ENCODE assay signal across 1 cellular context in the genomic region with DNA sequence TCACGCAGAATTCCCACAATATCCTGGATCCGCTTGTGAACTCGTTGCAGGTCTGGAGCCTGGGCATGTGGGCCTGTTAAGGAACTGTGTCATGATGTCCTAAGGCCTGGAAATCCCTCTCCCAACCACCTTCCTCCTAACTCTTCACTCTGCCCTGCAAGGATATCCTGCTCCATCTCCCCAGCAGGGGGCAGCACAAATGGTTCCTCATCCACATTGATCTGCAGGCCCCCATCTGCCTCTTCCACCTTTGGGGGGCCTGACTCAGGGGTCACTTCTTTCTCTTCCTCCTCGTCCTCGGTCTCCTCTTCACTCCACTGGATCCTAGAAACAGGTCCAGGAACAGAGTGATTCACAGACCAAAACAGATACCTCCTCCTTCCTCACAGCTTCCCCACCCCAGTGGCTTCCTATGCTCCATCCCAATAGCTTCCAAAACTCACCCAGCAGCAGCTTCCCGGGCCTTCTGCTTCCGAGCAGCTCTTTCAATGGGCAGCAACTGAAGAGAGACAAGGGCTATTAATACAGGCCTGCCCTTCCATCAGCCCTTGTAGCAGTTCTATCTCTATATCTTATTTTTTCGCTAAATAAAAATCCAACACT.
TF ChIP-seq lines count a peak whose summit lies in the region.

No MANE protein-coding gene starts in this region.

TF ChIP-seq in H1, 55 proteins besides CTCF, POLR2A, EP300 and RAD21:
- TF ChIP-seq KDM4A (IDR thresholded peaks at IDR 0.05; ENCODE audit: low read depth, low read length, severe bottlenecking), result no peak
- TF ChIP-seq USF2 (IDR thresholded peaks at IDR 0.05; ENCODE audit: low read length), result no peak
- no peak for TF ChIP-seq HDAC6 (IDR thresholded peaks at IDR 0.05; ENCODE audit: low read depth, low read length)
- TF ChIP-seq BCL11A (IDR thresholded peaks at IDR 0.05; ENCODE audit: low read depth in 2 of 2, low read length in 2 of 2), result no peak
- TF ChIP-seq GABPA (IDR thresholded peaks at IDR 0.05; ENCODE audit: borderline replicate concordance, insufficient read depth, low read length), result no peak
- TF ChIP-seq, protein P1, sequence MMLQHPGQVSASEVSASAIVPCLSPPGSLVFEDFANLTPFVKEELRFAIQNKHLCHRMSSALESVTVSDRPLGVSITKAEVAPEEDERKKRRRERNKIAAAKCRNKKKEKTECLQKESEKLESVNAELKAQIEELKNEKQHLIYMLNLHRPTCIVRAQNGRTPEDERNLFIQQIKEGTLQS (IDR thresholded peaks at IDR 0.05; ENCODE audit: insufficient read depth, low read depth, low read length), result no peak
- TF ChIP-seq BRCA1 (IDR thresholded peaks at IDR 0.05; ENCODE audit: low read depth, low read length), result no peak
- TF ChIP-seq NANOG (IDR thresholded peaks at IDR 0.05; ENCODE audit: insufficient read depth, low read depth, low read length, poor library complexity, severe bottlenecking), result no peak
